In the genomic region with DNA sequence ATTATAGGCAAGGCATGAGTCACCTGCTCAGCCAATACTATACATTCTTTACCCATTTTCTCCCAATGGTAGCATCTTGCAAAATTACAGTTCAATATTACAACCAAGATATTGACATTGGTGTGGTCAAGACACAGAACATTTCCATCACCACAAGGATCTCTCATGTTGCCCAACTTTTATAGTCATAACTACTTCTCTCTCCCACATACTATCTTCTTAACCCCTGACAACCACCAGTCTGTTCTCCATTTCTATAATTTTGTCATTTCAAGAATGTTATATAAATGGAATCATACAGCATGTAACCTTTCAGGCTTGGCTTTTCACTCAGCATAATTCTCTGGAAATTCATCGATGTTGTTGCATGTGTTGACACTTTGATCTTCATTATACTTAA, we compare ENCODE assay signal across 14 cellular contexts.
A peak's percentile ranks its signal among the peaks of the same experiment; 100 is the strongest.
DNase-seq lines count a peak whose midpoint lies in the region; ATAC-seq and TF ChIP-seq lines count a peak whose summit lies in the region.
"Had no signal": no experiment of that assay in that cellular context is flagged by ENCODE, and none has a peak within 500 bp of the region (broad histone marks: within the 10 kb centered on the region; RNA-seq: fewer than 3 reads in every experiment).

No MANE protein-coding gene starts in this region.

- no peaks in the 10 kb centered on the region for H3K9me3 ChIP-seq in psoas muscle

- H3K36me3 Mint-ChIP-seq in activated T-helper 17 cell treated with anti-CD3 and anti-CD28 coated beads, Interleukin-2, amount 50 U/mL, for 72 hours (ENCODE audit: low read depth): no peaks in the 10 kb centered on the region
- H3K36me3 Mint-ChIP-seq: CD4-positive, CD25-positive, alpha-beta regulatory T cell had no signal

- H3K4me3 Mint-ChIP-seq in activated T-helper 17 cell treated with anti-CD3 and anti-CD28 coated beads, Interleukin-2, amount 50 U/mL, for 72 hours: no peak overlapping the region
- H3K4me3 Mint-ChIP-seq: CD4-positive, CD25-positive, alpha-beta regulatory T cell had no signal

- H3K9me3 Mint-ChIP-seq in activated T-helper 17 cell treated with anti-CD3 and anti-CD28 coated beads, Interleukin-2, amount 50 U/mL, for 72 hours: no peaks in the 10 kb centered on the region

- H3K36me3 ChIP-seq in psoas muscle (ENCODE audit: insufficient read depth in 1 of 2, low read depth in 1 of 2): no peaks in the 10 kb centered on the region
- H3K36me3 ChIP-seq: BLaER1 treated with 17β-estradiol and CSF1 and Interleukin-3, amounts not matched to agents 10 nM and 100 nM had no signal

- no peak for TF ChIP-seq CTCF in psoas muscle (IDR thresholded peaks at IDR 0.05)

- no peaks in the 10 kb centered on the region for H3K27me3 ChIP-seq in psoas muscle (ENCODE audit: insufficient read depth in 3 of 3, low read length in 2 of 3)

- no peaks in the 10 kb centered on the region for H3K27me3 Mint-ChIP-seq in activated T-helper 17 cell treated with anti-CD3 and anti-CD28 coated beads, Interleukin-2, amount 50 U/mL, for 72 hours
- H3K27me3 Mint-ChIP-seq: CD4-positive, CD25-positive, alpha-beta regulatory T cell had no signal

- 85 to 100% (median 100%) methylated on average over 1 of the region's 1 CpG for WGBS in psoas muscle, 3 donors

- DNase-seq in SIG-M5 treated with dmso at 0.1 percent for 504 hours (lab: John Stamatoyannopoulos, UW; ENCODE audit: unreplicated experiment) (peak; percentile 16), SIG-M5 (lab: John Stamatoyannopoulos, UW) (no peak), MV-4-11 (lab: John Stamatoyannopoulos, UW) (peak; percentile 73), psoas muscle (no peak), SKM-1 treated with dmso at 0.1 percent for 144 hours (lab: John Stamatoyannopoulos, UW; ENCODE audit: unreplicated experiment) (no peak)
- DNase-seq in NK-92 treated with Interleukin-12 subunit alpha and Interleukin-12 subunit beta, amount 100 ng/mL, for 24 hours (lab: John Stamatoyannopoulos, UW): no peak
- DNase-seq: 8988T; CD4-positive, CD25-positive, alpha-beta regulatory T cell; DMS53; GF-D8; HCEC 1CT had no signal

- intact Hi-C loops in psoas muscle (cut with DNase I): no loop called here

- no peaks in the 10 kb centered on the region for H3K4me1 ChIP-seq in psoas muscle
- H3K4me1 ChIP-seq: BLaER1 treated with 17β-estradiol and CSF1 and Interleukin-3, amounts not matched to agents 10 nM and 100 nM had no signal

- H3K4me3 ChIP-seq in psoas muscle: no peak overlapping the region
- H3K4me3 ChIP-seq: BLaER1 treated with 17β-estradiol and CSF1 and Interleukin-3, amounts not matched to agents 10 nM and 100 nM had no signal

- peak; percentile 6 for ATAC-seq in activated T-helper 17 cell treated with anti-CD3 and anti-CD28 coated beads, Interleukin-2, amount 50 U/mL, for 72 hours (replicated peaks)
- no peak for ATAC-seq in psoas muscle

- H3K27ac ChIP-seq in psoas muscle: no peak overlapping the region
- H3K27ac ChIP-seq: BLaER1 treated with 17β-estradiol and CSF1 and Interleukin-3, amounts not matched to agents 10 nM and 100 nM; HL-60 had no signal

- H3K27ac Mint-ChIP-seq in activated T-helper 17 cell treated with anti-CD3 and anti-CD28 coated beads, Interleukin-2, amount 50 U/mL, for 72 hours: no peak overlapping the region
- H3K27ac Mint-ChIP-seq: CD4-positive, CD25-positive, alpha-beta regulatory T cell had no signal

- H3K4me1 Mint-ChIP-seq in activated T-helper 17 cell treated with anti-CD3 and anti-CD28 coated beads, Interleukin-2, amount 50 U/mL, for 72 hours: no peaks in the 10 kb centered on the region

Comparison
In these comparisons a context has a peak if more than half of its experiments do, and no peak if none do; other contexts are left out.
1. DNase-seq: peak in SIG-M5 treated with dmso at 0.1 percent for 504 hours (single experiment) and MV-4-11 (single experiment); none in SIG-M5 (single experiment), psoas muscle (0 of 2), SKM-1 treated with dmso at 0.1 percent for 144 hours (single experiment) and NK-92 treated with Interleukin-12 subunit alpha and Interleukin-12 subunit beta, amount 100 ng/mL, for 24 hours (single experiment).